In genomic region chr10:62244785-62245595, GRCh38 we compare ENCODE assay signal across 8 cellular contexts. TPM values are rescaled to one million over a fixed set of nuclear protein-coding genes. Genes with fewer than 3 reads are reported as not detected.
DNase-seq lines count a peak whose midpoint lies in the region; FAIRE-seq and TF ChIP-seq lines count a peak whose summit lies in the region.

No MANE protein-coding gene starts in this region.

- H3K27ac ChIP-seq in dorsolateral prefrontal cortex = peak overlapping the region in 4 of 59 donors; percentile 6 to 39 (median 28)

- no peaks in the 10 kb centered on the region for H3K27me3 Mint-ChIP-seq in mesothelial cell of epicardium (ENCODE audit: low read depth)

- DNase-seq in A172 (ENCODE audit: low spot score) = peak; percentile 64
- peak; percentile 53 for DNase-seq in GM04504 (ENCODE audit: low read depth)
- DNase-seq in HFF-Myc (ENCODE audit: extremely low read depth, low read depth) = peak; percentile 62
- peak; percentile 28 for DNase-seq in NCI-H1105 treated with DMSO at 0.1 percent for 48 hours (lab: John Stamatoyannopoulos, UW)
- peak in 4 of 10 donors; percentile 11 to 57 (median 22) for DNase-seq in dorsolateral prefrontal cortex
- no peak for DNase-seq in mesothelial cell of epicardium (ENCODE audit: low spot score in 2 of 2, unreplicated experiment in 2 of 2)
- DNase-seq in ureter (ENCODE audit: low spot score) = peak; percentile 52

- intact Hi-C loops in dorsolateral prefrontal cortex (cut with DNase I) = loop anchor here (2.0 to 10.0 kb wide), 5 partner anchors 203 to 1430 kb away; partner anchors contain the start of gene ARID5B (in 1 of the 2)

- H3K27me3 ChIP-seq in dorsolateral prefrontal cortex = no peaks in the 10 kb centered on the region

- no peaks in the 10 kb centered on the region for H3K9me3 Mint-ChIP-seq in mesothelial cell of epicardium

- H3K4me3 ChIP-seq in HFF-Myc (replicated peaks; ENCODE audit: low read depth, low read length) = no peak overlapping the region
- H3K4me3 ChIP-seq in dorsolateral prefrontal cortex = peak overlapping the region in 12 of 59 donors; percentile 3 to 29 (median 8)

- H3K4me1 Mint-ChIP-seq in mesothelial cell of epicardium = peaks cover 18% of the 10 kb centered on the region

- H3K27ac Mint-ChIP-seq in mesothelial cell of epicardium = no peak overlapping the region

- H3K36me3 Mint-ChIP-seq in mesothelial cell of epicardium = no peaks in the 10 kb centered on the region

- peak; percentile 93 for FAIRE-seq in TTC549 (lab: Jason Lieb, UNC)

- H3K4me3 Mint-ChIP-seq in mesothelial cell of epicardium = no peak overlapping the region

- TF ChIP-seq CTCF in HFF-Myc (IDR thresholded peaks at IDR 0.05; ENCODE audit: low read depth, low read length, missing control alignments) (peak; percentile 81), dorsolateral prefrontal cortex (IDR thresholded peaks at IDR 0.05 in 54 of 56, conservative IDR thresholded peaks at IDR 0.05 in 2 of 56; ENCODE audit: low read depth in 1 of 56, partially characterized antibody in 56 of 56) (peak; percentile 74 to 99 (median 93)), mesothelial cell of epicardium (IDR thresholded peaks at IDR 0.05; ENCODE audit: unreplicated experiment) (peak; percentile 63)

RNA-seq across cellular contexts. Expression of gene RTKN2, which starts 23.7 kb away (rescaled TPM):
- 20.2 and 23.8 TPM in 2 replicates for total RNA-seq in A172 (2014; rRNA removed; shearing (Covaris generic))
- total RNA-seq in dorsolateral prefrontal cortex (1 to 10 TPM; 1.1 to 8.2 (median 3.5) TPM), mesothelial cell of epicardium (6.0 to 6.9 TPM (median 6.1 TPM) in 3 replicates), ureter (0.78 TPM)

Comparison
In these comparisons a context has a peak if more than half of its experiments do, and no peak if none do; other contexts are left out.
1. DNase-seq: peak in A172 (single experiment), GM04504 (single experiment), HFF-Myc (single experiment), NCI-H1105 treated with DMSO at 0.1 percent for 48 hours (single experiment) and ureter (single experiment); none in mesothelial cell of epicardium (0 of 2).
2. Peak in every context shown above with its lines, with median percentiles within 50 percentile points of each other: CTCF ChIP-seq.